ENCODE assay signal across 8 cellular contexts in the genomic region with DNA sequence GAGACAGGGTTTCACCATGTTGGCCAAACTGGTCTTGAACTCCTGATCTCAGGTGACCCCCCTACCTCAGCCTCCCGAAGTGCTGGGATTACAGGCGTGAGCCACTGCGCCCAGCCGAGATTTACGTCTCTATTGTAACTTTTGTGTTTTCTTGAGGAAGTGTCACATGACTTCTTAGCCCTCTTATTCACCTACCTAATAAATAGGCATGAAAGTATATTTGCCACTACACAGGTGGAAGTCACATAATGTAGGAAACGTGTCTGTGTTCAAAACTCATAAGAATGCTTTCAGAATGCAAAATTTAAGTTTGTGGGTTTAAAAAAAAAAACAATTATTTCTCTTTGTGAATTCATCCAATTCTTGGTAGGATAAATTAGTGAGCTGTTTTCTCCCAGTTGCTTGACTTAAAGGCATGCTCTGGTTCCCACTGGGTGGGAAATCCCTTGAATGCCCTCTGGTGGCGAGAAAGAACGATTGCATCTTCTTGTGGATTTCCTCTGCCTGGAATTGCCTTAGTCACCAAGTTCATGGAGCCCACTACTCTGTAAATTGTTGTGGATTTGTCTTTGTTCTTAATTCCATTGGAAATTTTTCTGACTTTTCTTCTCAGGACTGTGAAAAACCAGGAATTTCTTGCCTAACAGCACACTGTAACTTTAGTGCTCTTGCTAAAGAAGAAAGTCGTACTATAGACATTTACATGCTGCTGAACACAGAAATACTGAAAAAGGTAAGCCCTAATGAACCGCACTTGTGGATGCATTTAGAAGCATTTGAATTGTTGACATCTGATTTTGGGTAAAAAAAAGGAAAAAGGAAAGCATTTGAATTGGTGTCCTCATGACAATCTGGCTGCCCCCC.
DNase-seq lines count a peak whose midpoint lies in the region; ATAC-seq and TF ChIP-seq lines count a peak whose summit lies in the region.

No MANE protein-coding gene starts in this region.

- H3K27ac ChIP-seq in SK-N-SH (ENCODE audit: low read depth in 2 of 2, low read length in 1 of 2), result no peak overlapping the region
- H3K27ac ChIP-seq in esophagus squamous epithelium, result no peak overlapping the region

- no peaks in the 10 kb centered on the region for H3K79me2 ChIP-seq in SK-N-SH (ENCODE audit: insufficient read depth)

- TF ChIP-seq CTCF in SK-N-SH (IDR thresholded peaks at IDR 0.05) (peak; percentile 86), esophagus squamous epithelium (IDR thresholded peaks at IDR 0.05) (peak; percentile 48 to 81 (median 77)), nephron (IDR thresholded peaks at IDR 0.05; ENCODE audit: unreplicated experiment in 3 of 3) (peak; percentile 81 to 91 (median 91))

- H3K36me3 ChIP-seq in SK-N-SH (replicated peaks in 1 of 2; ENCODE audit: control insufficient read depth in 1 of 2, insufficient read depth in 2 of 2, low read length in 1 of 2), result no peaks in the 10 kb centered on the region
- peaks cover 0 to 13% (median 0%) of the 10 kb centered on the region in 3 donors for H3K36me3 ChIP-seq in esophagus squamous epithelium

- H3K4me3 Mint-ChIP-seq in nephron, result no peak overlapping the region

- POLR2A ChIA-PET in SK-N-SH (lab: Yijun Ruan, JAX), result interaction anchor here (0.6 kb wide), 1 partner anchor 8 kb away, joined by 3 read pairs; no protein-coding TSS in a partner anchor

- DNase-seq in DMS153 (lab: John Stamatoyannopoulos, UW) (peak; percentile 23), NCI-H1048 (lab: John Stamatoyannopoulos, UW) (peak; percentile 21), SK-N-SH (peak; percentile 69), esophagus squamous epithelium (lab: John Stamatoyannopoulos, UW) (no peak)
- no peak for DNase-seq in activated CD8-positive, alpha-beta memory T cell treated with anti-CD3 and anti-CD28 coated beads for 24 hours

- TF ChIP-seq EP300 in SK-N-SH (IDR thresholded peaks at IDR 0.05; ENCODE audit: borderline replicate concordance in 1 of 2, low read depth in 1 of 2, low read length in 1 of 2), result no peak

- H3K9me3 Mint-ChIP-seq in nephron, result peaks cover 4% of the 10 kb centered on the region

- ATAC-seq in GM21529 (IDR thresholded peaks at IDR 0.05; ENCODE audit: unreplicated experiment) (peak; percentile 67), GM21737 (IDR thresholded peaks at IDR 0.05; ENCODE audit: unreplicated experiment) (no peak)

- 48% methylated on average over 10 of the region's 10 CpGs for WGBS in SK-N-SH (ENCODE audit: low lambda C conversion rate)
- WGBS in esophagus squamous epithelium, 2 donors, result 35 to 50% methylated on average over 10 of the region's 10 CpGs

- no peak overlapping the region for H3K9ac ChIP-seq in SK-N-SH

- H3K4me3 ChIP-seq in SK-N-SH (ENCODE audit: low read depth in 2 of 2, low read length in 1 of 2) (no peak overlapping the region; a peak in 1 of 4 replicates), esophagus squamous epithelium (no peak overlapping the region)

- no peak for TF ChIP-seq POLR2A in esophagus squamous epithelium (IDR thresholded peaks at IDR 0.05)

- no peaks in the 10 kb centered on the region for H3K9me3 ChIP-seq in SK-N-SH
- peaks cover 0 to 5% (median 0%) of the 10 kb centered on the region in 3 donors for H3K9me3 ChIP-seq in esophagus squamous epithelium

- CTCF ChIA-PET in SK-N-SH (lab: Yijun Ruan, JAX), result interaction anchor here (0.5 to 2.4 kb wide), 29 partner anchors 9 to 531 kb away, joined by 3 to 9 read pairs (median 3); no protein-coding TSS in a partner anchor

- H3F3A ChIP-seq in SK-N-SH (replicated peaks; ENCODE audit: insufficient read depth), result no peaks in the 10 kb centered on the region

- H2AFZ ChIP-seq in SK-N-SH (ENCODE audit: low read depth), result no peak overlapping the region

- intact Hi-C loops in esophagus squamous epithelium (cut with DNase I), result no loop called here

- H3K27me3 ChIP-seq in SK-N-SH (ENCODE audit: insufficient read depth) (peaks cover 7% of the 10 kb centered on the region), esophagus squamous epithelium (no peaks in the 10 kb centered on the region)

- H3K4me2 ChIP-seq in SK-N-SH, result no peak overlapping the region

- H3K4me1 ChIP-seq in SK-N-SH (ENCODE audit: control insufficient read depth in 1 of 2, insufficient read depth in 2 of 2, low read depth in 1 of 2, low read length in 1 of 2) (no peaks in the 10 kb centered on the region; a peak in 1 of 4 replicates), esophagus squamous epithelium (peaks cover 0 to 8% (median 0%) of the 10 kb centered on the region in 3 donors)

- H3K27me3 Mint-ChIP-seq in nephron (ENCODE audit: low read depth), result peaks cover 3% of the 10 kb centered on the region

- H3K27ac Mint-ChIP-seq in nephron, result peak overlapping the region in 2 of 3 experiments; percentile 38 to 56

- no peaks in the 10 kb centered on the region for H3K9me2 ChIP-seq in SK-N-SH

- H4K20me1 ChIP-seq in SK-N-SH (ENCODE audit: insufficient read depth), result no peaks in the 10 kb centered on the region

- TF ChIP-seq RAD21 in SK-N-SH (IDR thresholded peaks at IDR 0.05; ENCODE audit: low read length), result peak; percentile 95

- H3K4me1 Mint-ChIP-seq in nephron, result no peaks in the 10 kb centered on the region

- peaks cover 42% of the 10 kb centered on the region for H3K36me3 Mint-ChIP-seq in nephron (ENCODE audit: low read depth)

TF ChIP-seq in SK-N-SH, 30 proteins besides CTCF, POLR2A, EP300 and RAD21:
- TF ChIP-seq MXI1 (IDR thresholded peaks at IDR 0.05; ENCODE audit: low read depth, low read length) (no peak), SMC3 (IDR thresholded peaks at IDR 0.05; ENCODE audit: low read depth, low read length) (peak; percentile 93)
TF ChIP-seq in SK-N-SH: peak in this region for 1.

Comparison
In these comparisons a context has a peak if more than half of its experiments do, and no peak if none do; other contexts are left out.
1. DNase-seq: peak in DMS153 (single experiment), NCI-H1048 (single experiment) and SK-N-SH (single experiment); none in esophagus squamous epithelium (single experiment) and activated CD8-positive, alpha-beta memory T cell treated with anti-CD3 and anti-CD28 coated beads for 24 hours (single experiment).
2. Peak in every context shown above with its lines, with median percentiles within 50 percentile points of each other: CTCF ChIP-seq.